11 cellular contexts compared by ENCODE assay signal in the genomic region with DNA sequence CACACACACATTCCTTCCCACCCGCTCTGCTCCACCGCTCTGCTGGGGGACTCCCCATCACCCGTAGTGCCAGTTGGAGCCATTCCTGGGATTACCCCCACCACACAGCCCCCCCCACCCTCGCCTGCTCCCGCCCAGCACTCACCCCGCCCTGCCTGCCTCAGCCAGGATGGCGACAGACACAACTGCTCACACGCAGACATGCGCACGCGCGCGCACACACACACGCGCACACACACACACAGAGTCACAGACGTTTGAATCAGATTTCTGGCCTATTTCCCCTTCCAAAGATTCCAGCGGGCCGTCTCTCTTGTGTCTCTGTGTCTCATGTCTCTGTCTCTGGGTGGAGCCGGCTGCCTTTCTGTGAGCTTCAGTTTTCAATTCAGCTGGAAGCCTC. TPM values are rescaled to one million over a fixed set of nuclear protein-coding genes. Genes with fewer than 3 reads are reported as not detected.
A peak's percentile ranks its signal among the peaks of the same experiment; 100 is the strongest.
DNase-seq lines count a peak whose midpoint lies in the region; ATAC-seq, FAIRE-seq and TF ChIP-seq lines count a peak whose summit lies in the region.
"Had no signal": no experiment of that assay in that cellular context is flagged by ENCODE, and none has a peak within 500 bp of the region (broad histone marks: within the 10 kb centered on the region; RNA-seq: fewer than 3 reads in every experiment).

No MANE protein-coding gene starts in this region.

- peaks cover 14% of the 10 kb centered on the region for H3K4me1 Mint-ChIP-seq in activated naive CD8-positive, alpha-beta T cell treated with anti-CD3 and anti-CD28 coated beads, Interleukin-2, amount 50 U/mL, for 24 hours

- H3K4me3 Mint-ChIP-seq in activated naive CD8-positive, alpha-beta T cell treated with anti-CD3 and anti-CD28 coated beads, Interleukin-2, amount 50 U/mL, for 24 hours = no peak overlapping the region

- DNase-seq in G401 (ENCODE audit: low spot score) (peak; percentile 54), RCC 7860 (ENCODE audit: low spot score) (peak; percentile 10), fibroblast of lung (ENCODE audit: low read depth in 2 of 2) (peak; percentile 44 to 77), posterior cingulate gyrus (peak in 7 of 10 donors; percentile 58 to 94 (median 72)), A172 (ENCODE audit: low spot score) (no peak), cortex of kidney (lab: John Stamatoyannopoulos, UW) (no peak)
- no peak for DNase-seq in activated naive CD8-positive, alpha-beta T cell treated with anti-CD3 and anti-CD28 coated beads, Interleukin-2, amount 50 U/mL, for 24 hours

- peak overlapping the region in 1 of 4 experiments; percentile 3 for H3K4me3 ChIP-seq in fibroblast of lung (replicated peaks in 1 of 4; ENCODE audit: control extremely low read depth in 1 of 4, insufficient read depth in 1 of 4, low read depth in 3 of 4, low read length in 4 of 4)

- H3K27ac Mint-ChIP-seq in activated naive CD8-positive, alpha-beta T cell treated with anti-CD3 and anti-CD28 coated beads, Interleukin-2, amount 50 U/mL, for 24 hours = no peak overlapping the region

- intact Hi-C loops in posterior cingulate gyrus (cut with DNase I) = no loop called here

- no peak overlapping the region for H3K27ac ChIP-seq in fibroblast of lung (ENCODE audit: insufficient read depth, low read length)

- H3K9ac ChIP-seq in fibroblast of lung (ENCODE audit: insufficient read depth, low read length) = no peak overlapping the region

- H4K20me1 ChIP-seq in fibroblast of lung (ENCODE audit: control insufficient read depth, extremely low read depth, insufficient read depth, low read length) = no peaks in the 10 kb centered on the region

- H3K9me3 Mint-ChIP-seq in activated naive CD8-positive, alpha-beta T cell treated with anti-CD3 and anti-CD28 coated beads, Interleukin-2, amount 50 U/mL, for 24 hours = no peaks in the 10 kb centered on the region
- H3K9me3 Mint-ChIP-seq: activated naive CD4-positive, alpha-beta T cell treated with anti-CD3 and anti-CD28 coated beads, Interleukin-2, amount 50 U/mL, for 72 hours had no signal

- peaks cover 13% of the 10 kb centered on the region for H3K4me1 ChIP-seq in fibroblast of lung (ENCODE audit: control insufficient read depth, extremely low read depth, insufficient read depth, low read length)

- peak overlapping the region; percentile 64 for H3K4me2 ChIP-seq in fibroblast of lung (ENCODE audit: extremely low read depth, insufficient read depth, low read length)

- no peak for FAIRE-seq in RCC 7860 (lab: Jason Lieb, UNC)

- no peaks in the 10 kb centered on the region for H3K36me3 ChIP-seq in fibroblast of lung (ENCODE audit: control insufficient read depth, insufficient read depth, low read length)

- no peak for TF ChIP-seq CTCF in fibroblast of lung (conservative IDR thresholded peaks at IDR 0.05 in 1 of 2, IDR thresholded peaks at IDR 0.05 in 1 of 2; ENCODE audit: low read depth in 1 of 2, low read length in 2 of 2)

- peak overlapping the region; percentile 30 for H2AFZ ChIP-seq in fibroblast of lung (ENCODE audit: low read length)

- H3K9me3 ChIP-seq in fibroblast of lung (ENCODE audit: control insufficient read depth, insufficient read depth, low read depth, low read length) = no peaks in the 10 kb centered on the region

- H3K36me3 Mint-ChIP-seq in activated naive CD8-positive, alpha-beta T cell treated with anti-CD3 and anti-CD28 coated beads, Interleukin-2, amount 50 U/mL, for 24 hours (ENCODE audit: low read depth) = no peaks in the 10 kb centered on the region
- H3K36me3 Mint-ChIP-seq: activated naive CD4-positive, alpha-beta T cell treated with anti-CD3 and anti-CD28 coated beads, Interleukin-2, amount 50 U/mL, for 72 hours had no signal

- no peaks in the 10 kb centered on the region for H3K79me2 ChIP-seq in fibroblast of lung (ENCODE audit: control insufficient read depth, insufficient read depth, low read length)

- peaks cover 43% of the 10 kb centered on the region for H3K27me3 ChIP-seq in fibroblast of lung (ENCODE audit: control insufficient read depth, insufficient read depth, low read length)

- in situ Hi-C loops in G401 (cut with HindIII; ENCODE audit: low sequenced_read_pairs) = loop anchor here (5.0 kb wide), 1 partner anchor 72 kb away; no protein-coding TSS in a partner anchor

- H3K27me3 Mint-ChIP-seq in activated naive CD8-positive, alpha-beta T cell treated with anti-CD3 and anti-CD28 coated beads, Interleukin-2, amount 50 U/mL, for 24 hours = peaks cover 58% of the 10 kb centered on the region

- ATAC-seq in HG02938 (IDR thresholded peaks at IDR 0.05; ENCODE audit: unreplicated experiment) = no peak
- ATAC-seq in activated naive CD8-positive, alpha-beta T cell treated with anti-CD3 and anti-CD28 coated beads, Interleukin-2, amount 50 U/mL, for 24 hours = no peak
- ATAC-seq: activated naive CD4-positive, alpha-beta T cell treated with anti-CD3 and anti-CD28 coated beads, Interleukin-2, amount 50 U/mL, for 72 hours; Panc1 had no signal

RNA-seq across cellular contexts. Expression of gene CACNA1G, which starts 4.4 kb away (rescaled TPM):
- total RNA-seq in G401 (2014; rRNA removed; shearing (Covaris generic)) = 5.1 and 13.0 TPM in 2 replicates
- total RNA-seq in fibroblast of lung = 0.26 and 0.99 TPM in 2 replicates
- 0.08 and 0.09 TPM in 2 replicates for polyA plus RNA-seq in fibroblast of lung
- 0.06 and 0.08 TPM in 2 replicates for polyA plus RNA-seq in fibroblast of lung (2012)
- polyA minus RNA-seq in fibroblast of lung (ENCODE audit: low replicate concordance) = 0.07 TPM in 1 of 2 replicates, not detected in the other
- total RNA-seq in A172 (2014; rRNA removed; shearing (Covaris generic)) = 0.17 and 0.81 TPM in 2 replicates

RNA-seq across cellular contexts. Expression of gene SPATA20, which starts 17.9 kb away (rescaled TPM):
- total RNA-seq in G401 (2014; rRNA removed; shearing (Covaris generic)) = 39.4 and 59.1 TPM in 2 replicates
- total RNA-seq in fibroblast of lung = 68.8 and 119 TPM in 2 replicates
- 19.9 and 21.6 TPM in 2 replicates for polyA plus RNA-seq in fibroblast of lung
- polyA plus RNA-seq in fibroblast of lung (2012) = 47.3 and 47.5 TPM in 2 replicates
- polyA minus RNA-seq in fibroblast of lung (ENCODE audit: low replicate concordance) = 52.9 and 56.4 TPM in 2 replicates
- total RNA-seq in A172 (2014; rRNA removed; shearing (Covaris generic)) = 80.7 and 97.7 TPM in 2 replicates

RNA-seq across cellular contexts. Expression of gene EPN3, which starts 32.4 kb away (rescaled TPM):
- 2.3 and 2.8 TPM in 2 replicates for total RNA-seq in G401 (2014; rRNA removed; shearing (Covaris generic))
- total RNA-seq in fibroblast of lung = under 0.01 TPM in 1 of 2 replicates, not detected in the other
- not detected in 2 replicates for polyA plus RNA-seq in fibroblast of lung
- polyA plus RNA-seq in fibroblast of lung (2012) = not detected in 2 replicates
- not detected in 2 replicates for polyA minus RNA-seq in fibroblast of lung (ENCODE audit: low replicate concordance)
- 0.14 TPM in 1 of 2 replicates, not detected in the other for total RNA-seq in A172 (2014; rRNA removed; shearing (Covaris generic))
- total RNA-seq: activated naive CD4-positive, alpha-beta T cell treated with anti-CD3 and anti-CD28 coated beads, Interleukin-2, amount 50 U/mL, for 72 hours had no signal

RNA-seq across cellular contexts. Expression of gene MYCBPAP, which starts 56.7 kb away (rescaled TPM):
- 0.58 and 1.7 TPM in 2 replicates for total RNA-seq in G401 (2014; rRNA removed; shearing (Covaris generic))
- total RNA-seq in fibroblast of lung = 2.3 and 3.0 TPM in 2 replicates
- 0.16 and 0.40 TPM in 2 replicates for polyA plus RNA-seq in fibroblast of lung
- 0.28 and 0.80 TPM in 2 replicates for polyA plus RNA-seq in fibroblast of lung (2012)
- not detected in 2 replicates for polyA minus RNA-seq in fibroblast of lung (ENCODE audit: low replicate concordance)
- not detected in 2 replicates for total RNA-seq in A172 (2014; rRNA removed; shearing (Covaris generic))
- polyA plus RNA-seq: liver had no signal

Comparison
In these comparisons a context has a peak if more than half of its experiments do, and no peak if none do; other contexts are left out.
1. DNase-seq: peak in G401 (single experiment), RCC 7860 (single experiment), fibroblast of lung (2 of 2) and posterior cingulate gyrus (7 of 10); none in activated naive CD8-positive, alpha-beta T cell treated with anti-CD3 and anti-CD28 coated beads, Interleukin-2, amount 50 U/mL, for 24 hours (single experiment), A172 (single experiment) and cortex of kidney (single experiment).